ENCODE assay signal across 8 cellular contexts in the genomic region with DNA sequence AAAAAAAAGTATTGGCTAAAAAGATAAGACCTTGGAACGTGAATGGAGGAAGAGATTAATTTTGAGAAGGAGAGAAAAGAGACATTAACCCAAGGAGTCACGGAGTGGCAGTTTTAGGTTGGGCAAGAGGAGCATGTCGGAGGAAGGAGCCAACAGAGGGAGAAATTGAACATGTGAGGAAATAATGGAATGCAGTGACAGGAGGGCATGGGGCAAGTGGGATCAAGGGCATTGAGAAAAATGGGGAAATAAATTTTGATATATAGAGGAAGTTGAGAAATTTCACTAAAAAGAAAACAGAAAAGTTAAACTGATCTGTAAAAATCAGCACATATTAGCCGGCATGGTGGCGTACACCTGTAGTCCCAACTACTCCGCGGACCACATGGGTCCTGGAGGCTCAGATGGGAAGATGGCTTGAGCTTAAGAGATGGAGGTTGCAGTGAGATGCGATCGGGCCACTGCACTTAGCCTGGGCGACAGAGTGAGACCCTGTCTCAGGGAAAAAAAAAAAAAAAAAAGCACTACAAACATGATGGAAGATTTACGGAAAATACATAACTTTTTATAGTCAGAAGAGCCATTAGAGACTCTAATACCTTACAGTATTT. TPM values are rescaled to one million over a fixed set of nuclear protein-coding genes. Genes with fewer than 3 reads are reported as not detected.
DNase-seq lines count a peak whose midpoint lies in the region; ATAC-seq, FAIRE-seq and TF ChIP-seq lines count a peak whose summit lies in the region.

No MANE protein-coding gene starts in this region.

- intact Hi-C loops in heart right ventricle (cut with DNase I) (loop anchor here in 9 of 10 donors (2.0 to 10.0 kb wide), 6 partner anchors 53 to 105 kb away; a partner anchor contains a TSS), left cardiac atrium (cut with DNase I) (loop anchor here (2.0 to 10.0 kb wide), 2 partner anchors 25 to 105 kb away; a partner anchor contains a TSS), upper lobe of right lung (cut with DNase I) (loop anchor here (10.0 kb wide), 1 partner anchor 95 kb away; no protein-coding TSS in a partner anchor)
- intact Hi-C loops in activated CD8-positive, alpha-beta T cell treated with anti-CD3 and anti-CD28 coated beads for 36 hours (cut with micrococcal nuclease) = no loop called here

- no peak overlapping the region for H2AFZ ChIP-seq in keratinocyte (ENCODE audit: control insufficient read depth, low read length)

- WGBS in heart right ventricle, 2 donors = 79 to 80% methylated on average over 11 of the region's 11 CpGs

- H3K27me3 ChIP-seq in heart right ventricle (no peaks in the 10 kb centered on the region), keratinocyte (ENCODE audit: control insufficient read depth, extremely low read depth, insufficient read depth, low read length) (no peaks in the 10 kb centered on the region), upper lobe of right lung (no peaks in the 10 kb centered on the region)

- H3K27ac Mint-ChIP-seq in activated CD8-positive, alpha-beta T cell treated with anti-CD3 and anti-CD28 coated beads for 36 hours = peak overlapping the region; percentile 21

- peak overlapping the region; percentile 98 for H3K9ac ChIP-seq in keratinocyte (ENCODE audit: control insufficient read depth, extremely low read depth, insufficient read depth, low read length)

- H3K9me1 ChIP-seq in keratinocyte (ENCODE audit: control insufficient read depth, extremely low read depth, insufficient read depth, low read length) = no peaks in the 10 kb centered on the region

- H3K4me1 Mint-ChIP-seq in activated CD8-positive, alpha-beta T cell treated with anti-CD3 and anti-CD28 coated beads for 36 hours (ENCODE audit: low read depth) = peaks cover 49% of the 10 kb centered on the region

- H4K20me1 ChIP-seq in keratinocyte (ENCODE audit: control insufficient read depth, extremely low read depth, insufficient read depth, low read length) = no peaks in the 10 kb centered on the region

- no peak for FAIRE-seq in keratinocyte (lab: Jason Lieb, UNC)

- H3K4me3 ChIP-seq in heart right ventricle (peak overlapping the region in 8 of 10 donors; percentile 82 to 99 (median 96)), keratinocyte (ENCODE audit: control insufficient read depth in 2 of 3, extremely low read depth in 1 of 3, insufficient read depth in 2 of 3, low read depth in 1 of 3, low read length in 3 of 3) (peak overlapping the region; percentile 63 to 99 (median 81)), upper lobe of right lung (peak overlapping the region; percentile 88)

- POLR2A ChIA-PET in activated CD8-positive, alpha-beta T cell treated with anti-CD3 and anti-CD28 coated beads for 36 hours (lab: Charles Lee) = interaction anchor here (0.7 to 2.5 kb wide), 4 partner anchors 11 to 59 kb away, joined by 4 to 12 read pairs (median 7); a partner anchor contains a TSS

- peaks cover 59% of the 10 kb centered on the region for H3K79me2 ChIP-seq in keratinocyte (ENCODE audit: control insufficient read depth, insufficient read depth, low read length)

- no peaks in the 10 kb centered on the region for H3K27me3 Mint-ChIP-seq in activated CD8-positive, alpha-beta T cell treated with anti-CD3 and anti-CD28 coated beads for 36 hours

- DNase-seq in heart right ventricle = no peak
- no peak for DNase-seq in left cardiac atrium
- no peak for DNase-seq in activated CD8-positive, alpha-beta T cell treated with anti-CD3 and anti-CD28 coated beads for 36 hours
- no peak for DNase-seq in keratinocyte (ENCODE audit: low read depth, low spot score)
- DNase-seq in upper lobe of right lung = no peak
- no peak for DNase-seq in effector CD8-positive, alpha-beta T cell (lab: John Stamatoyannopoulos, UW)
- DNase-seq in NCI-H1436 treated with DMSO at 0.1 percent for 48 hours (lab: John Stamatoyannopoulos, UW) = no peak

- TF ChIP-seq CTCF in heart right ventricle (IDR thresholded peaks at IDR 0.05) = no peak
- TF ChIP-seq CTCF in activated CD8-positive, alpha-beta T cell treated with anti-CD3 and anti-CD28 coated beads for 36 hours (IDR thresholded peaks at IDR 0.05) = no peak
- TF ChIP-seq CTCF in keratinocyte (optimal IDR thresholded peaks at IDR 0.05 in 1 of 3, IDR thresholded peaks at IDR 0.05 in 1 of 3, conservative IDR thresholded peaks at IDR 0.05 in 1 of 3; ENCODE audit: extremely low read depth in 1 of 3, insufficient read depth in 2 of 3, low read length in 3 of 3) = no peak
- no peak for TF ChIP-seq CTCF in upper lobe of right lung (IDR thresholded peaks at IDR 0.05)

- H3K4me1 ChIP-seq in heart right ventricle (peaks cover 3 to 54% (median 26%) of the 10 kb centered on the region in 9 donors), keratinocyte (ENCODE audit: control insufficient read depth, extremely low read depth, insufficient read depth, low read length) (peaks cover 21% of the 10 kb centered on the region), upper lobe of right lung (peaks cover 24% of the 10 kb centered on the region)

- dilution Hi-C loops in keratinocyte (cut with MboI; ENCODE audit: extremely low pct_ligation_motif_present, low sequenced_read_pairs) = no loop called here

- no peak for ATAC-seq in heart right ventricle
- ATAC-seq in left cardiac atrium = no peak
- no peak for ATAC-seq in activated CD8-positive, alpha-beta T cell treated with anti-CD3 and anti-CD28 coated beads for 36 hours
- no peak for ATAC-seq in upper lobe of right lung
- ATAC-seq in HG02981 (IDR thresholded peaks at IDR 0.05; ENCODE audit: unreplicated experiment) = no peak

- H3K4me3 Mint-ChIP-seq in activated CD8-positive, alpha-beta T cell treated with anti-CD3 and anti-CD28 coated beads for 36 hours = peak overlapping the region; percentile 100

- H3K27ac ChIP-seq in heart right ventricle = peak overlapping the region in 5 of 10 donors; percentile 89 to 96 (median 93)
- peak overlapping the region; percentile 29 for H3K27ac ChIP-seq in keratinocyte (ENCODE audit: control insufficient read depth, insufficient read depth, low read length)
- H3K27ac ChIP-seq in upper lobe of right lung = no peak overlapping the region

- no peaks in the 10 kb centered on the region for H3K9me3 Mint-ChIP-seq in activated CD8-positive, alpha-beta T cell treated with anti-CD3 and anti-CD28 coated beads for 36 hours

- CTCF ChIA-PET in activated CD8-positive, alpha-beta T cell treated with anti-CD3 and anti-CD28 coated beads for 36 hours (lab: Charles Lee) = interaction anchor here (0.6 to 1.5 kb wide), 2 partner anchors 11 to 118 kb away, joined by 3 read pairs; no protein-coding TSS in a partner anchor

- peaks cover 14% of the 10 kb centered on the region for H3K36me3 Mint-ChIP-seq in activated CD8-positive, alpha-beta T cell treated with anti-CD3 and anti-CD28 coated beads for 36 hours (ENCODE audit: low read depth)

- H3K9me3 ChIP-seq in heart right ventricle (no peaks in the 10 kb centered on the region), keratinocyte (ENCODE audit: control insufficient read depth, low read depth, low read length) (no peaks in the 10 kb centered on the region), upper lobe of right lung (no peaks in the 10 kb centered on the region)

- peak overlapping the region; percentile 66 for H3K4me2 ChIP-seq in keratinocyte (ENCODE audit: control insufficient read depth, extremely low read depth, insufficient read depth, low read depth, low read length)

- H3K36me3 ChIP-seq in heart right ventricle (peaks cover 0 to 21% (median 6%) of the 10 kb centered on the region in 9 donors), keratinocyte (ENCODE audit: control insufficient read depth in 2 of 2, extremely low read depth in 1 of 2, insufficient read depth in 2 of 2, low read length in 2 of 2) (peaks cover 0 to 3% of the 10 kb centered on the region in 2 experiments), upper lobe of right lung (peaks cover 3% of the 10 kb centered on the region)

RNA-seq across cellular contexts. Expression of a gene that starts 1.2 kb away (rescaled TPM):
- 10 to 100 TPM in 8 of 10 donors, 1 to 10 TPM in 2; 8.5 to 17.0 (median 11.9) TPM for total RNA-seq in heart right ventricle
- 1 to 10 TPM; 5.5 to 9.1 TPM for polyA plus RNA-seq in heart right ventricle
- 10 to 100 TPM; 11.7 to 14.9 TPM for total RNA-seq in left cardiac atrium
- 10 to 100 TPM; 45.3 to 48.8 TPM for total RNA-seq in activated CD8-positive, alpha-beta T cell treated with anti-CD3 and anti-CD28 coated beads for 36 hours
- 17.6 to 36.3 TPM (median 22.8 TPM) in 3 replicates for polyA plus RNA-seq in keratinocyte
- polyA plus RNA-seq in keratinocyte (2011; ENCODE audit: low read depth) = 29.7 TPM
- polyA plus RNA-seq in keratinocyte (2011; cell fraction: cytosol; rRNA removed) = 18.3 and 38.4 TPM in 2 replicates
- polyA plus RNA-seq in keratinocyte (2011; cell fraction: nucleus; rRNA removed) = 11.4 and 11.9 TPM in 2 replicates
- 16.0 and 16.2 TPM in 2 replicates for polyA plus RNA-seq in keratinocyte (2012; ENCODE audit: low replicate concordance)
- 2.2 to 21.2 TPM (median 7.8 TPM) in 3 replicates for polyA minus RNA-seq in keratinocyte
- polyA minus RNA-seq in keratinocyte (2011; cell fraction: cytosol; rRNA and poly(A)+ RNA removed) = 7.9 TPM
- polyA minus RNA-seq in keratinocyte (2011; cell fraction: nucleus; rRNA and poly(A)+ RNA removed) = 2.7 and 9.5 TPM in 2 replicates
- 17.1 TPM for total RNA-seq in upper lobe of right lung

RNA-seq across cellular contexts. Expression of a gene that starts 1.3 kb away (rescaled TPM):
- total RNA-seq in heart right ventricle = 10 to 100 TPM; 12.1 to 24.6 (median 16.6) TPM
- 1 to 10 TPM; 3.7 to 6.9 TPM for polyA plus RNA-seq in heart right ventricle
- total RNA-seq in left cardiac atrium = 10 to 100 TPM; 13.8 to 15.6 TPM
- 10 to 100 TPM; 13.7 to 15.1 TPM for total RNA-seq in activated CD8-positive, alpha-beta T cell treated with anti-CD3 and anti-CD28 coated beads for 36 hours
- polyA plus RNA-seq in keratinocyte = 11.1 to 22.1 TPM (median 12.8 TPM) in 3 replicates
- 21.1 TPM for polyA plus RNA-seq in keratinocyte (2011; ENCODE audit: low read depth)
- 18.5 and 24.1 TPM in 2 replicates for polyA plus RNA-seq in keratinocyte (2011; cell fraction: cytosol; rRNA removed)
- 20.3 and 21.7 TPM in 2 replicates for polyA plus RNA-seq in keratinocyte (2011; cell fraction: nucleus; rRNA removed)
- polyA plus RNA-seq in keratinocyte (2012; ENCODE audit: low replicate concordance) = 13.6 and 16.8 TPM in 2 replicates
- 11.9 to 19.1 TPM (median 16.0 TPM) in 3 replicates for polyA minus RNA-seq in keratinocyte
- polyA minus RNA-seq in keratinocyte (2011; cell fraction: cytosol; rRNA and poly(A)+ RNA removed) = 5.4 TPM
- 2.5 and 9.2 TPM in 2 replicates for polyA minus RNA-seq in keratinocyte (2011; cell fraction: nucleus; rRNA and poly(A)+ RNA removed)
- 25.9 TPM for total RNA-seq in upper lobe of right lung

RNA-seq across cellular contexts. Expression of a gene that starts 25.5 kb away (rescaled TPM):
- total RNA-seq in heart right ventricle = 1 to 10 TPM; 2.7 to 9.6 (median 6.1) TPM
- 10 to 100 TPM in 1 of 2 donors, 1 to 10 TPM in 1; 2.3 to 15.7 TPM for polyA plus RNA-seq in heart right ventricle
- total RNA-seq in left cardiac atrium = 10 to 100 TPM in 1 of 2 donors, 1 to 10 TPM in 1; 7.1 to 10.9 TPM
- total RNA-seq in activated CD8-positive, alpha-beta T cell treated with anti-CD3 and anti-CD28 coated beads for 36 hours = 1 to 10 TPM; 4.8 to 6.4 TPM
- 0.71 to 0.85 TPM (median 0.76 TPM) in 3 replicates for polyA plus RNA-seq in keratinocyte
- 0.80 TPM for polyA plus RNA-seq in keratinocyte (2011; ENCODE audit: low read depth)
- polyA plus RNA-seq in keratinocyte (2011; cell fraction: cytosol; rRNA removed) = 0.32 and 0.36 TPM in 2 replicates
- 3.3 and 5.0 TPM in 2 replicates for polyA plus RNA-seq in keratinocyte (2011; cell fraction: nucleus; rRNA removed)
- 0.65 and 1.0 TPM in 2 replicates for polyA plus RNA-seq in keratinocyte (2012; ENCODE audit: low replicate concordance)
- 2.3 to 3.9 TPM (median 3.7 TPM) in 3 replicates for polyA minus RNA-seq in keratinocyte
- polyA minus RNA-seq in keratinocyte (2011; cell fraction: cytosol; rRNA and poly(A)+ RNA removed) = 0.19 TPM
- 3.1 and 6.1 TPM in 2 replicates for polyA minus RNA-seq in keratinocyte (2011; cell fraction: nucleus; rRNA and poly(A)+ RNA removed)
- total RNA-seq in upper lobe of right lung = 15.4 TPM

RNA-seq across cellular contexts. Expression of a gene that starts 54.5 kb away (rescaled TPM):
- total RNA-seq in heart right ventricle (10 to 100 TPM; 26.7 to 64.8 (median 46.6) TPM), left cardiac atrium (10 to 100 TPM; 32.0 to 35.0 TPM), upper lobe of right lung (81.9 TPM)
- polyA plus RNA-seq in heart right ventricle (10 to 100 TPM; 24.8 to 87.9 TPM), keratinocyte (37.0 to 68.4 TPM (median 55.1 TPM) in 3 replicates)
- total RNA-seq in activated CD8-positive, alpha-beta T cell treated with anti-CD3 and anti-CD28 coated beads for 36 hours = 10 to 100 TPM; 31.2 to 33.1 TPM
- 134 TPM for polyA plus RNA-seq in keratinocyte (2011; ENCODE audit: low read depth)
- polyA plus RNA-seq in keratinocyte (2011; cell fraction: cytosol; rRNA removed) = 37.2 and 67.8 TPM in 2 replicates
- 46.3 and 63.0 TPM in 2 replicates for polyA plus RNA-seq in keratinocyte (2011; cell fraction: nucleus; rRNA removed)
- polyA plus RNA-seq in keratinocyte (2012; ENCODE audit: low replicate concordance) = 37.0 and 76.4 TPM in 2 replicates
- polyA minus RNA-seq in keratinocyte = 12.1 to 43.1 TPM (median 24.5 TPM) in 3 replicates
- 57.9 TPM for polyA minus RNA-seq in keratinocyte (2011; cell fraction: cytosol; rRNA and poly(A)+ RNA removed)
- 15.1 and 32.9 TPM in 2 replicates for polyA minus RNA-seq in keratinocyte (2011; cell fraction: nucleus; rRNA and poly(A)+ RNA removed)

RNA-seq across cellular contexts. Expression of a gene that starts 58.9 kb away (rescaled TPM):
- total RNA-seq in heart right ventricle (100 to 1,000 TPM; 390 to 945 (median 812) TPM), left cardiac atrium (100 to 1,000 TPM; 379 to 380 TPM), upper lobe of right lung (118 TPM)
- polyA plus RNA-seq in heart right ventricle (10 to 100 TPM; 52.6 to 67.2 TPM), keratinocyte (13.0 to 24.6 TPM (median 17.8 TPM) in 3 replicates)
- total RNA-seq in activated CD8-positive, alpha-beta T cell treated with anti-CD3 and anti-CD28 coated beads for 36 hours = 10 to 100 TPM; 46.4 to 46.6 TPM
- polyA plus RNA-seq in keratinocyte (2011; ENCODE audit: low read depth) = 37.0 TPM
- polyA plus RNA-seq in keratinocyte (2011; cell fraction: cytosol; rRNA removed) = 11.3 and 17.2 TPM in 2 replicates
- 19.3 and 27.1 TPM in 2 replicates for polyA plus RNA-seq in keratinocyte (2011; cell fraction: nucleus; rRNA removed)
- 9.7 and 20.3 TPM in 2 replicates for polyA plus RNA-seq in keratinocyte (2012; ENCODE audit: low replicate concordance)
- polyA minus RNA-seq in keratinocyte = 35.1 to 95.5 TPM (median 38.4 TPM) in 3 replicates
- polyA minus RNA-seq in keratinocyte (2011; cell fraction: cytosol; rRNA and poly(A)+ RNA removed) = 23.2 TPM
- 37.1 and 67.1 TPM in 2 replicates for polyA minus RNA-seq in keratinocyte (2011; cell fraction: nucleus; rRNA and poly(A)+ RNA removed)
